ENCODE assay signal across 19 cellular contexts in genomic region chr1:240466509-240466908, GRCh38.
"Had no signal": no experiment of that assay in that cellular context is flagged by ENCODE, and none has a peak within 500 bp of the region (broad histone marks: within the 10 kb centered on the region; RNA-seq: fewer than 3 reads in every experiment).

No MANE protein-coding gene starts in this region.

- H3K79me2 ChIP-seq: parathyroid adenoma had no signal

- DNase-seq: colonic mucosa; effector CD4-positive, alpha-beta T cell; foreskin melanocyte; heart right ventricle; islet precursor cell; mammary epithelial cell; naive B cell; occipital lobe; stimulated activated CD4-positive, alpha-beta T cell treated with anti-CD3 and anti-CD28 coated beads, Interleukin-2, amount 100 ng/mL, for 24 hours; stimulated activated CD4-positive, alpha-beta T cell treated with anti-CD3 and anti-CD28 coated beads, Interleukin-4, amount 100 ng/mL, for 4 hours; stimulated activated naive B cell treated with anti-CD40 and anti-IgM and Interleukin-4, amounts not matched to agents 10 μg/mL and 1 μg/mL and 100 μg/mL, for 72 hours; stomach; substantia nigra; transverse colon had no signal

- ATAC-seq: heart right ventricle; left lobe of liver; sciatic nerve; stimulated activated naive B cell treated with anti-CD40 and anti-IgM and Interleukin-4, amounts not matched to agents 10 μg/mL and 1 μg/mL and 100 μg/mL, for 72 hours had no signal

- H3K27me3 Mint-ChIP-seq: naive B cell; stimulated activated naive B cell treated with anti-CD40 and anti-IgM and Interleukin-4, amounts not matched to agents 10 μg/mL and 1 μg/mL and 100 μg/mL, for 72 hours had no signal

- H3K27me3 ChIP-seq: colonic mucosa, stomach, transverse colon had no signal

- H3K9ac ChIP-seq: parathyroid adenoma had no signal

- H3K4me3 Mint-ChIP-seq: naive B cell; stimulated activated naive B cell treated with anti-CD40 and anti-IgM and Interleukin-4, amounts not matched to agents 10 μg/mL and 1 μg/mL and 100 μg/mL, for 72 hours had no signal

- H3K36me3 ChIP-seq: colonic mucosa, heart right ventricle, stomach, thoracic aorta, transverse colon had no signal

- H3K27ac Mint-ChIP-seq: naive B cell; stimulated activated naive B cell treated with anti-CD40 and anti-IgM and Interleukin-4, amounts not matched to agents 10 μg/mL and 1 μg/mL and 100 μg/mL, for 72 hours had no signal

- H3K36me3 Mint-ChIP-seq: naive B cell; stimulated activated naive B cell treated with anti-CD40 and anti-IgM and Interleukin-4, amounts not matched to agents 10 μg/mL and 1 μg/mL and 100 μg/mL, for 72 hours had no signal

- H2AFZ ChIP-seq: parathyroid adenoma had no signal

- H3K9me3 ChIP-seq: colonic mucosa, heart right ventricle, stomach, thoracic aorta, transverse colon had no signal

- H3K27ac ChIP-seq: colonic mucosa, heart right ventricle, parathyroid adenoma, stomach, thoracic aorta, transverse colon had no signal

- H3K9me3 Mint-ChIP-seq: naive B cell, nephron had no signal

- H3K4me3 ChIP-seq: colonic mucosa, heart right ventricle, stomach, thoracic aorta had no signal

- H3K4me1 ChIP-seq: colonic mucosa, heart right ventricle, parathyroid adenoma, stomach had no signal
